14 cellular contexts compared by ENCODE assay signal in genomic region chr12:27566159-27566558, GRCh38.
"Had no signal": no experiment of that assay in that cellular context is flagged by ENCODE, and none has a peak within 500 bp of the region (broad histone marks: within the 10 kb centered on the region; RNA-seq: fewer than 3 reads in every experiment).

No MANE protein-coding gene starts in this region.

- H3K36me3 Mint-ChIP-seq: activated CD4-positive, alpha-beta memory T cell treated with anti-CD3 and anti-CD28 coated beads for 36 hours had no signal

- H3K27ac ChIP-seq: gastrocnemius medialis, ovary had no signal

- H3K9me3 ChIP-seq: gastrocnemius medialis, ovary had no signal

- ATAC-seq: gastrocnemius medialis; stimulated activated naive CD8-positive, alpha-beta T cell treated with anti-CD3 and anti-CD28 coated beads, Interleukin-15, amount 100 ng/mL, for 72 hours had no signal

- H3K4me3 ChIP-seq: gastrocnemius medialis, ovary had no signal

- H3K36me3 ChIP-seq: gastrocnemius medialis, ovary had no signal

- H3K27me3 Mint-ChIP-seq: activated CD4-positive, alpha-beta memory T cell treated with anti-CD3 and anti-CD28 coated beads for 36 hours had no signal

- H3K27ac Mint-ChIP-seq: activated CD4-positive, alpha-beta memory T cell treated with anti-CD3 and anti-CD28 coated beads for 36 hours; stimulated activated naive CD8-positive, alpha-beta T cell treated with anti-CD3 and anti-CD28 coated beads, Interleukin-15, amount 100 ng/mL, for 72 hours had no signal

- H3K4me3 Mint-ChIP-seq: activated CD4-positive, alpha-beta memory T cell treated with anti-CD3 and anti-CD28 coated beads for 36 hours; neural crest cell; stimulated activated naive CD8-positive, alpha-beta T cell treated with anti-CD3 and anti-CD28 coated beads, Interleukin-15, amount 100 ng/mL, for 72 hours had no signal

- DNase-seq: activated CD4-positive, alpha-beta memory T cell treated with anti-CD3 and anti-CD28 coated beads for 36 hours; activated gamma-delta T cell; activated T-cell treated with anti-CD3 and anti-CD28 coated beads, Interleukin-2, amount 50 U/mL, for 48 hours; aorta; gastrocnemius medialis; left ventricle myocardium superior; ovary; stimulated activated CD4-positive, alpha-beta T cell treated with anti-CD3 and anti-CD28 coated beads, Interleukin-12 subunit alpha, Interleukin-12 subunit beta, amount 100 ng/mL, for 4 hours; stimulated activated CD4-positive, alpha-beta T cell treated with anti-CD3 and anti-CD28 coated beads, Interleukin-2, amount 100 ng/mL, for 48 hours; stimulated activated naive CD8-positive, alpha-beta T cell treated with anti-CD3 and anti-CD28 coated beads, Interleukin-15, amount 100 ng/mL, for 72 hours had no signal

- H3K9me3 Mint-ChIP-seq: activated CD4-positive, alpha-beta memory T cell treated with anti-CD3 and anti-CD28 coated beads for 36 hours; neural crest cell; stimulated activated naive CD8-positive, alpha-beta T cell treated with anti-CD3 and anti-CD28 coated beads, Interleukin-15, amount 100 ng/mL, for 72 hours had no signal

- H3K27me3 ChIP-seq: gastrocnemius medialis, ovary had no signal

- FAIRE-seq: bronchial epithelial cell, keratinocyte, urothelium cell line had no signal
